Comparison of ENCODE assay signal across 1 cellular context in the genomic region with DNA sequence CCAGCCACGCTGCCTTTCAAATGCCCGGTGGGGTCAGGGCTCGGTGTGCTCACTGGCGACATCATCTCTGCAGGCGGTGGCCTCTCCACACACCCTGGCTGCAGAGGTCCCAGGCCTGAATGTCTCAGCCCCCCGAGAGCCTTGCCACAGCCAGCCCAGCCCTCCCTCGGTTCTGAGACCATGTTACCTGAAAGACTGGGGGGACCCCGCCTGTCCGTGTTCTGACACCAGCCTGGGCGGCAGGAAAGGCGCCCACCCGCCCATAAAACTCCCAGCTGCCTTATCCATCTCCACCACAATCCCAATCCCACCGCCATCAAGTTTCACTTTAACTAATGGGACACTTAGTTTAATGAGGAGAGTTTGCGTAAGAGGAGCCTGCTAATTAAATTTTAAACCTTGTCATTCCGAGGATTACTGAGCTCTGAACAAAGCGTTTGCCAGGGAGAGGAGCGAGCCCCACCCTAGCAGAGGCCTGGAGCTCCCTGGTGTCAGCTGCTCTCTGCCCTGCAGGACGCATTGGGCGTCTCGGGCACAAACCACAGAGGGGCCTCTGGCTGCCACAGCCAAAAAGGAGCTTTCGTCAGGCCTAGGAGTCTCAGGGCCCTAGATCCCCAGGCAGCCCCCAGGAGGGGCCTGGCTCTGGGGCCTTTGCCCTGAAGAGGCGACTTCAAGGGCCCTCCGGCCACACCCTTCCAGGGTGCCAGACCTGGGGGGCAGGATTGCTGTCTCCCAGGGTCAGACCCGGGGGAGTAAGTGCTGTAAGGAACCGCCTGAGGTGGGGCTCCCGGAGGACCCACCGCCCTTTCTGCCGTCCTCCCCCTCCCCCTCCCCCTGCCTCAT.
TF ChIP-seq lines count a peak whose summit lies in the region.

No MANE protein-coding gene starts in this region.

TF ChIP-seq in GM23338, 12 proteins besides CTCF, POLR2A, EP300 and RAD21 (continued from another document):
- TF ChIP-seq, protein P1, sequence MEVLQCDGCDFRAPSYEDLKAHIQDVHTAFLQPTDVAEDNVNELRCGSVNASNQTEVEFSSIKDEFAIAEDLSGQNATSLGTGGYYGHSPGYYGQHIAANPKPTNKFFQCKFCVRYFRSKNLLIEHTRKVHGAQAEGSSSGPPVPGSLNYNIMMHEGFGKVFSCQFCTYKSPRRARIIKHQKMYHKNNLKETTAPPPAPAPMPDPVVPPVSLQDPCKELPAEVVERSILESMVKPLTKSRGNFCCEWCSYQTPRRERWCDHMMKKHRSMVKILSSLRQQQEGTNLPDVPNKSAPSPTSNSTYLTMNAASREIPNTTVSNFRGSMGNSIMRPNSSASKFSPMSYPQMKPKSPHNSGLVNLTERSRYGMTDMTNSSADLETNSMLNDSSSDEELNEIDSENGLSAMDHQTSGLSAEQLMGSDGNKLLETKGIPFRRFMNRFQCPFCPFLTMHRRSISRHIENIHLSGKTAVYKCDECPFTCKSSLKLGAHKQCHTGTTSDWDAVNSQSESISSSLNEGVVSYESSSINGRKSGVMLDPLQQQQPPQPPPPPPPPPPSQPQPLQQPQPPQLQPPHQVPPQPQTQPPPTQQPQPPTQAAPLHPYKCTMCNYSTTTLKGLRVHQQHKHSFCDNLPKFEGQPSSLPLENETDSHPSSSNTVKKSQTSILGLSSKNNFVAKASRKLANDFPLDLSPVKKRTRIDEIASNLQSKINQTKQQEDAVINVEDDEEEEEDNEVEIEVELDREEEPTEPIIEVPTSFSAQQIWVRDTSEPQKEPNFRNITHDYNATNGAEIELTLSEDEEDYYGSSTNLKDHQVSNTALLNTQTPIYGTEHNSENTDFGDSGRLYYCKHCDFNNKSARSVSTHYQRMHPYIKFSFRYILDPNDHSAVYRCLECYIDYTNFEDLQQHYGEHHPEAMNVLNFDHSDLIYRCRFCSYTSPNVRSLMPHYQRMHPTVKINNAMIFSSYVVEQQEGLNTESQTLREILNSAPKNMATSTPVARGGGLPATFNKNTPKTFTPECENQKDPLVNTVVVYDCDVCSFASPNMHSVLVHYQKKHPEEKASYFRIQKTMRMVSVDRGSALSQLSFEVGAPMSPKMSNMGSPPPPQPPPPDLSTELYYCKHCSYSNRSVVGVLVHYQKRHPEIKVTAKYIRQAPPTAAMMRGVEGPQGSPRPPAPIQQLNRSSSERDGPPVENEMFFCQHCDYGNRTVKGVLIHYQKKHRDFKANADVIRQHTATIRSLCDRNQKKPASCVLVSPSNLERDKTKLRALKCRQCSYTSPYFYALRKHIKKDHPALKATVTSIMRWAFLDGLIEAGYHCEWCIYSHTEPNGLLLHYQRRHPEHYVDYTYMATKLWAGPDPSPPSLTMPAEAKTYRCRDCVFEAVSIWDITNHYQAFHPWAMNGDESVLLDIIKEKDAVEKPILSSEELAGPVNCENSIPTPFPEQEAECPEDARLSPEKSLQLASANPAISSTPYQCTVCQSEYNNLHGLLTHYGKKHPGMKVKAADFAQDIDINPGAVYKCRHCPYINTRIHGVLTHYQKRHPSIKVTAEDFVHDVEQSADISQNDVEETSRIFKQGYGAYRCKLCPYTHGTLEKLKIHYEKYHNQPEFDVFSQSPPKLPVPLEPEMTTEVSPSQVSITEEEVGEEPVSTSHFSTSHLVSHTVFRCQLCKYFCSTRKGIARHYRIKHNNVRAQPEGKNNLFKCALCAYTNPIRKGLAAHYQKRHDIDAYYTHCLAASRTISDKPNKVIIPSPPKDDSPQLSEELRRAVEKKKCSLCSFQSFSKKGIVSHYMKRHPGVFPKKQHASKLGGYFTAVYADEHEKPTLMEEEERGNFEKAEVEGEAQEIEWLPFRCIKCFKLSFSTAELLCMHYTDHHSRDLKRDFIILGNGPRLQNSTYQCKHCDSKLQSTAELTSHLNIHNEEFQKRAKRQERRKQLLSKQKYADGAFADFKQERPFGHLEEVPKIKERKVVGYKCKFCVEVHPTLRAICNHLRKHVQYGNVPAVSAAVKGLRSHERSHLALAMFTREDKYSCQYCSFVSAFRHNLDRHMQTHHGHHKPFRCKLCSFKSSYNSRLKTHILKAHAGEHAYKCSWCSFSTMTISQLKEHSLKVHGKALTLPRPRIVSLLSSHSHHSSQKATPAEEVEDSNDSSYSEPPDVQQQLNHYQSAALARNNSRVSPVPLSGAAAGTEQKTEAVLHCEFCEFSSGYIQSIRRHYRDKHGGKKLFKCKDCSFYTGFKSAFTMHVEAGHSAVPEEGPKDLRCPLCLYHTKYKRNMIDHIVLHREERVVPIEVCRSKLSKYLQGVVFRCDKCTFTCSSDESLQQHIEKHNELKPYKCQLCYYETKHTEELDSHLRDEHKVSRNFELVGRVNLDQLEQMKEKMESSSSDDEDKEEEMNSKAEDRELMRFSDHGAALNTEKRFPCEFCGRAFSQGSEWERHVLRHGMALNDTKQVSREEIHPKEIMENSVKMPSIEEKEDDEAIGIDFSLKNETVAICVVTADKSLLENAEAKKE (CRISPR knock-in tag; IDR thresholded peaks at IDR 0.05), result no peak
- TF ChIP-seq, protein P2, sequence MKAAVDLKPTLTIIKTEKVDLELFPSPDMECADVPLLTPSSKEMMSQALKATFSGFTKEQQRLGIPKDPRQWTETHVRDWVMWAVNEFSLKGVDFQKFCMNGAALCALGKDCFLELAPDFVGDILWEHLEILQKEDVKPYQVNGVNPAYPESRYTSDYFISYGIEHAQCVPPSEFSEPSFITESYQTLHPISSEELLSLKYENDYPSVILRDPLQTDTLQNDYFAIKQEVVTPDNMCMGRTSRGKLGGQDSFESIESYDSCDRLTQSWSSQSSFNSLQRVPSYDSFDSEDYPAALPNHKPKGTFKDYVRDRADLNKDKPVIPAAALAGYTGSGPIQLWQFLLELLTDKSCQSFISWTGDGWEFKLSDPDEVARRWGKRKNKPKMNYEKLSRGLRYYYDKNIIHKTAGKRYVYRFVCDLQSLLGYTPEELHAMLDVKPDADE (IDR thresholded peaks at IDR 0.05), result no peak
- TF ChIP-seq EZH2 (IDR thresholded peaks at IDR 0.05; ENCODE audit: low read depth, unreplicated experiment), result no peak
